Comparison of ENCODE assay signal across 12 cellular contexts in genomic region chr2:167134381-167135072, GRCh38.
DNase-seq lines count a peak whose midpoint lies in the region; ATAC-seq, FAIRE-seq and TF ChIP-seq lines count a peak whose summit lies in the region.
"Had no signal": no experiment of that assay in that cellular context is flagged by ENCODE, and none has a peak within 500 bp of the region (broad histone marks: within the 10 kb centered on the region; RNA-seq: fewer than 3 reads in every experiment).

No MANE protein-coding gene starts in this region.

- ATAC-seq in left lobe of liver, result no peak
- ATAC-seq: T-helper 17 cell had no signal

- no peaks in the 10 kb centered on the region for H3K36me3 ChIP-seq in bronchial epithelial cell (ENCODE audit: control insufficient read depth, insufficient read depth, low read length)

- DNase-seq in NCI-H1417 (lab: John Stamatoyannopoulos, UW) (peak in 2 of 3 experiments; percentile 2 to 59), NCI-H1417 treated with DMSO at 0.1 percent for 48 hours (lab: John Stamatoyannopoulos, UW) (no peak), NCI-H345 treated with DMSO at 0.1 percent for 48 hours (lab: John Stamatoyannopoulos, UW; ENCODE audit: unreplicated experiment) (peak; percentile 46), bronchial epithelial cell (ENCODE audit: low read depth) (peak; percentile 86), renal cortical epithelial cell (ENCODE audit: low read depth) (peak; percentile 56), left lobe of liver (ENCODE audit: low spot score) (no peak), G401 (ENCODE audit: low spot score) (no peak), putamen (ENCODE audit: low spot score) (no peak)
- DNase-seq: 8988T; activated T-cell treated with anti-CD3 and anti-CD28 coated beads, Interleukin-2, amount 50 U/mL, for 1 hour; small intestine; T-helper 17 cell had no signal

- in situ Hi-C loops in G401 (cut with HindIII; ENCODE audit: low sequenced_read_pairs), result no loop called here

- H3K27me3 ChIP-seq in bronchial epithelial cell (ENCODE audit: control insufficient read depth, insufficient read depth, low read length), result no peaks in the 10 kb centered on the region

- TF ChIP-seq CTCF in bronchial epithelial cell (IDR thresholded peaks at IDR 0.05; ENCODE audit: insufficient read depth, low read length, severe bottlenecking), result no peak

- H3K4me3 ChIP-seq in bronchial epithelial cell (ENCODE audit: low read depth, low read length), result no peak overlapping the region

- FAIRE-seq in bronchial epithelial cell (lab: Jason Lieb, UNC), result no peak
- FAIRE-seq: small intestine had no signal

Comparison
In these comparisons a context has a peak if more than half of its experiments do, and no peak if none do; other contexts are left out.
1. DNase-seq: peak in NCI-H1417 (2 of 3), NCI-H345 treated with DMSO at 0.1 percent for 48 hours (single experiment), bronchial epithelial cell (single experiment) and renal cortical epithelial cell (single experiment); none in NCI-H1417 treated with DMSO at 0.1 percent for 48 hours (single experiment), left lobe of liver (single experiment), G401 (single experiment) and putamen (single experiment).